ENCODE assay signal across 9 cellular contexts in genomic region chr18:46250812-46251173, GRCh38.
A peak's percentile ranks its signal among the peaks of the same experiment; 100 is the strongest.
DNase-seq lines count a peak whose midpoint lies in the region; ATAC-seq and TF ChIP-seq lines count a peak whose summit lies in the region.
"Had no signal": no experiment of that assay in that cellular context is flagged by ENCODE, and none has a peak within 500 bp of the region (broad histone marks: within the 10 kb centered on the region; RNA-seq: fewer than 3 reads in every experiment).

No MANE protein-coding gene starts in this region.

- H3K27ac ChIP-seq in SK-N-SH (ENCODE audit: low read depth in 2 of 2, low read length in 1 of 2) (peak overlapping the region in 1 of 2 experiments; percentile 67; a peak in 2 of 4 replicates), fibroblast of lung (ENCODE audit: insufficient read depth, low read length) (no peak overlapping the region)
- H3K27ac ChIP-seq: uterus had no signal

- H3K4me2 ChIP-seq in SK-N-SH (peak overlapping the region; percentile 61; the same call in 1 of the 2 replicates), fibroblast of lung (ENCODE audit: extremely low read depth, insufficient read depth, low read length) (peak overlapping the region; percentile 66)

- H4K20me1 ChIP-seq in SK-N-SH (ENCODE audit: insufficient read depth): no peaks in the 10 kb centered on the region
- H4K20me1 ChIP-seq in fibroblast of lung (ENCODE audit: control insufficient read depth, extremely low read depth, insufficient read depth, low read length): no peaks in the 10 kb centered on the region

- no peaks in the 10 kb centered on the region for H3K27me3 Mint-ChIP-seq in stimulated activated naive CD8-positive, alpha-beta T cell treated with anti-CD3 and anti-CD28 coated beads, Interleukin-15, amount 100 ng/mL, for 72 hours

- H3K27ac Mint-ChIP-seq in stimulated activated naive CD8-positive, alpha-beta T cell treated with anti-CD3 and anti-CD28 coated beads, Interleukin-15, amount 100 ng/mL, for 72 hours: peak overlapping the region; percentile 81 to 89

- no peak; the same call in 2 of the 3 replicates for ATAC-seq in SK-N-SH treated with all-trans-retinoic acid at 6 μM for 48 hours
- peak; percentile 52 for ATAC-seq in stimulated activated naive CD8-positive, alpha-beta T cell treated with anti-CD3 and anti-CD28 coated beads, Interleukin-15, amount 100 ng/mL, for 72 hours

- H3K36me3 ChIP-seq in SK-N-SH (replicated peaks in 1 of 2; ENCODE audit: control insufficient read depth in 1 of 2, insufficient read depth in 2 of 2, low read length in 1 of 2) (peaks cover 5 to 9% of the 10 kb centered on the region in 2 experiments), fibroblast of lung (ENCODE audit: control insufficient read depth, insufficient read depth, low read length) (no peaks in the 10 kb centered on the region)
- H3K36me3 ChIP-seq: uterus had no signal

- H2AFZ ChIP-seq in SK-N-SH (ENCODE audit: low read depth) (no peak overlapping the region), fibroblast of lung (ENCODE audit: low read length) (no peak overlapping the region)

- TF ChIP-seq CTCF in SK-N-SH (IDR thresholded peaks at IDR 0.05): no peak
- no peak for TF ChIP-seq CTCF in LNCaP clone FGC (IDR thresholded peaks at IDR 0.05; ENCODE audit: control insufficient read depth, extremely low read depth, insufficient read depth)
- TF ChIP-seq CTCF in fibroblast of lung (conservative IDR thresholded peaks at IDR 0.05 in 1 of 2, IDR thresholded peaks at IDR 0.05 in 1 of 2; ENCODE audit: low read depth in 1 of 2, low read length in 2 of 2): no peak

- POLR2A ChIA-PET in SK-N-SH (lab: Yijun Ruan, JAX): no interaction called here

- 38% methylated on average over 2 of the region's 2 CpGs for WGBS in SK-N-SH (ENCODE audit: low lambda C conversion rate)

- peak overlapping the region; percentile 50 to 72 for H3K4me3 Mint-ChIP-seq in stimulated activated naive CD8-positive, alpha-beta T cell treated with anti-CD3 and anti-CD28 coated beads, Interleukin-15, amount 100 ng/mL, for 72 hours

- H3K4me1 Mint-ChIP-seq in stimulated activated naive CD8-positive, alpha-beta T cell treated with anti-CD3 and anti-CD28 coated beads, Interleukin-15, amount 100 ng/mL, for 72 hours: peaks cover 65% of the 10 kb centered on the region

- H3K4me1 ChIP-seq in SK-N-SH (ENCODE audit: control insufficient read depth in 1 of 2, insufficient read depth in 2 of 2, low read depth in 1 of 2, low read length in 1 of 2): peaks cover 0 to 16% of the 10 kb centered on the region in 2 experiments; a peak in 2 of 4 replicates
- H3K4me1 ChIP-seq in fibroblast of lung (ENCODE audit: control insufficient read depth, extremely low read depth, insufficient read depth, low read length): peaks cover 8% of the 10 kb centered on the region
- H3K4me1 ChIP-seq: uterus had no signal

- H3K9ac ChIP-seq in SK-N-SH: no peak overlapping the region
- H3K9ac ChIP-seq in fibroblast of lung (ENCODE audit: insufficient read depth, low read length): no peak overlapping the region

- H3K9me3 ChIP-seq in SK-N-SH (no peaks in the 10 kb centered on the region), fibroblast of lung (ENCODE audit: control insufficient read depth, insufficient read depth, low read depth, low read length) (no peaks in the 10 kb centered on the region)
- H3K9me3 ChIP-seq: uterus had no signal

- H3K27me3 ChIP-seq in SK-N-SH (ENCODE audit: insufficient read depth) (no peaks in the 10 kb centered on the region), fibroblast of lung (ENCODE audit: control insufficient read depth, insufficient read depth, low read length) (no peaks in the 10 kb centered on the region)
- H3K27me3 ChIP-seq: uterus had no signal

- H3K79me2 ChIP-seq in SK-N-SH (ENCODE audit: insufficient read depth): peaks cover 62% of the 10 kb centered on the region
- H3K79me2 ChIP-seq in fibroblast of lung (ENCODE audit: control insufficient read depth, insufficient read depth, low read length): no peaks in the 10 kb centered on the region

- no peaks in the 10 kb centered on the region for H3K9me2 ChIP-seq in SK-N-SH

- TF ChIP-seq RAD21 in SK-N-SH (IDR thresholded peaks at IDR 0.05; ENCODE audit: low read length): no peak

- H3K4me3 ChIP-seq in SK-N-SH (ENCODE audit: low read depth in 2 of 2, low read length in 1 of 2): peak overlapping the region in 1 of 2 experiments; percentile 14; a peak in 1 of 4 replicates
- H3K4me3 ChIP-seq in LNCaP clone FGC (ENCODE audit: low read depth, low read length): peak overlapping the region; percentile 43
- no peak overlapping the region for H3K4me3 ChIP-seq in fibroblast of lung (replicated peaks in 1 of 4; ENCODE audit: control extremely low read depth in 1 of 4, insufficient read depth in 1 of 4, low read depth in 3 of 4, low read length in 4 of 4)
- H3K4me3 ChIP-seq: uterus had no signal

- no peaks in the 10 kb centered on the region for H3K9me3 Mint-ChIP-seq in stimulated activated naive CD8-positive, alpha-beta T cell treated with anti-CD3 and anti-CD28 coated beads, Interleukin-15, amount 100 ng/mL, for 72 hours

- DNase-seq in SK-N-SH (no peak), LNCaP clone FGC (ENCODE audit: low read depth) (peak; percentile 36), fibroblast of lung (ENCODE audit: low read depth in 2 of 2) (no peak), D341Med (ENCODE audit: low spot score) (no peak), NK-92 (lab: John Stamatoyannopoulos, UW; ENCODE audit: unreplicated experiment) (no peak), NCI-H128 (lab: John Stamatoyannopoulos, UW; ENCODE audit: unreplicated experiment) (no peak)
- DNase-seq in stimulated activated naive CD8-positive, alpha-beta T cell treated with anti-CD3 and anti-CD28 coated beads, Interleukin-15, amount 100 ng/mL, for 72 hours: no peak
- DNase-seq: uterus had no signal

- CTCF ChIA-PET in SK-N-SH (lab: Yijun Ruan, JAX): interaction anchor here (1.0 to 1.1 kb wide), 2 partner anchors 11 to 407 kb away, joined by 3 read pairs; no protein-coding TSS in a partner anchor

- TF ChIP-seq EP300 in SK-N-SH (IDR thresholded peaks at IDR 0.05; ENCODE audit: borderline replicate concordance in 1 of 2, low read depth in 1 of 2, low read length in 1 of 2): no peak

- peaks cover 8% of the 10 kb centered on the region for H3F3A ChIP-seq in SK-N-SH (replicated peaks; ENCODE audit: insufficient read depth)

TF ChIP-seq in SK-N-SH, 30 proteins besides CTCF, POLR2A, EP300 and RAD21 (continues in another document):
- TF ChIP-seq FOSL2 (IDR thresholded peaks at IDR 0.05; ENCODE audit: borderline replicate concordance, low read depth) (no peak), RXRA (IDR thresholded peaks at IDR 0.05; ENCODE audit: borderline replicate concordance, low read depth) (no peak), USF2 (IDR thresholded peaks at IDR 0.05; ENCODE audit: borderline replicate concordance, low read depth, low read length) (no peak), NFIC (IDR thresholded peaks at IDR 0.05; ENCODE audit: borderline replicate concordance) (no peak), SIN3A (IDR thresholded peaks at IDR 0.05; ENCODE audit: borderline replicate concordance, low read depth, low read length) (no peak)
- TF ChIP-seq, protein P1, sequence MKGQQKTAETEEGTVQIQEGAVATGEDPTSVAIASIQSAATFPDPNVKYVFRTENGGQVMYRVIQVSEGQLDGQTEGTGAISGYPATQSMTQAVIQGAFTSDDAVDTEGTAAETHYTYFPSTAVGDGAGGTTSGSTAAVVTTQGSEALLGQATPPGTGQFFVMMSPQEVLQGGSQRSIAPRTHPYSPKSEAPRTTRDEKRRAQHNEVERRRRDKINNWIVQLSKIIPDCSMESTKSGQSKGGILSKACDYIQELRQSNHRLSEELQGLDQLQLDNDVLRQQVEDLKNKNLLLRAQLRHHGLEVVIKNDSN (IDR thresholded peaks at IDR 0.05; ENCODE audit: borderline replicate concordance, low read depth): no peak

TF ChIP-seq in SK-N-SH treated with all-trans-retinoic acid at 6 μM for 48 hours, 23 proteins besides CTCF, POLR2A, EP300 and RAD21 (continues in another document):
- no peak for TF ChIP-seq RARB (CRISPR knock-in tag; IDR thresholded peaks at IDR 0.05)
- TF ChIP-seq, protein P2, sequence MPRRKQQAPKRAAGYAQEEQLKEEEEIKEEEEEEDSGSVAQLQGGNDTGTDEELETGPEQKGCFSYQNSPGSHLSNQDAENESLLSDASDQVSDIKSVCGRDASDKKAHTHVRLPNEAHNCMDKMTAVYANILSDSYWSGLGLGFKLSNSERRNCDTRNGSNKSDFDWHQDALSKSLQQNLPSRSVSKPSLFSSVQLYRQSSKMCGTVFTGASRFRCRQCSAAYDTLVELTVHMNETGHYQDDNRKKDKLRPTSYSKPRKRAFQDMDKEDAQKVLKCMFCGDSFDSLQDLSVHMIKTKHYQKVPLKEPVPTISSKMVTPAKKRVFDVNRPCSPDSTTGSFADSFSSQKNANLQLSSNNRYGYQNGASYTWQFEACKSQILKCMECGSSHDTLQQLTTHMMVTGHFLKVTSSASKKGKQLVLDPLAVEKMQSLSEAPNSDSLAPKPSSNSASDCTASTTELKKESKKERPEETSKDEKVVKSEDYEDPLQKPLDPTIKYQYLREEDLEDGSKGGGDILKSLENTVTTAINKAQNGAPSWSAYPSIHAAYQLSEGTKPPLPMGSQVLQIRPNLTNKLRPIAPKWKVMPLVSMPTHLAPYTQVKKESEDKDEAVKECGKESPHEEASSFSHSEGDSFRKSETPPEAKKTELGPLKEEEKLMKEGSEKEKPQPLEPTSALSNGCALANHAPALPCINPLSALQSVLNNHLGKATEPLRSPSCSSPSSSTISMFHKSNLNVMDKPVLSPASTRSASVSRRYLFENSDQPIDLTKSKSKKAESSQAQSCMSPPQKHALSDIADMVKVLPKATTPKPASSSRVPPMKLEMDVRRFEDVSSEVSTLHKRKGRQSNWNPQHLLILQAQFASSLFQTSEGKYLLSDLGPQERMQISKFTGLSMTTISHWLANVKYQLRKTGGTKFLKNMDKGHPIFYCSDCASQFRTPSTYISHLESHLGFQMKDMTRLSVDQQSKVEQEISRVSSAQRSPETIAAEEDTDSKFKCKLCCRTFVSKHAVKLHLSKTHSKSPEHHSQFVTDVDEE (CRISPR knock-in tag; IDR thresholded peaks at IDR 0.05): no peak
- no peak for TF ChIP-seq BACH2 (CRISPR knock-in tag; IDR thresholded peaks at IDR 0.05; ENCODE audit: borderline replicate concordance)
- TF ChIP-seq, protein P3, sequence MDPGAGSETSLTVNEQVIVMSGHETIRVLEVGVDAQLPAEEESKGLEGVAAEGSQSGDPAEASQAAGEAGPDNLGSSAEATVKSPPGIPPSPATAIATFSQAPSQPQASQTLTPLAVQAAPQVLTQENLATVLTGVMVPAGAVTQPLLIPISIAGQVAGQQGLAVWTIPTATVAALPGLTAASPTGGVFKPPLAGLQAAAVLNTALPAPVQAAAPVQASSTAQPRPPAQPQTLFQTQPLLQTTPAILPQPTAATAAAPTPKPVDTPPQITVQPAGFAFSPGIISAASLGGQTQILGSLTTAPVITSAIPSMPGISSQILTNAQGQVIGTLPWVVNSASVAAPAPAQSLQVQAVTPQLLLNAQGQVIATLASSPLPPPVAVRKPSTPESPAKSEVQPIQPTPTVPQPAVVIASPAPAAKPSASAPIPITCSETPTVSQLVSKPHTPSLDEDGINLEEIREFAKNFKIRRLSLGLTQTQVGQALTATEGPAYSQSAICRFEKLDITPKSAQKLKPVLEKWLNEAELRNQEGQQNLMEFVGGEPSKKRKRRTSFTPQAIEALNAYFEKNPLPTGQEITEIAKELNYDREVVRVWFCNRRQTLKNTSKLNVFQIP (CRISPR knock-in tag; IDR thresholded peaks at IDR 0.05; ENCODE audit: borderline replicate concordance, low read depth): no peak
- TF ChIP-seq PPARA (CRISPR knock-in tag; IDR thresholded peaks at IDR 0.05; ENCODE audit: borderline replicate concordance): no peak
